ENCODE assay signal across 16 cellular contexts in the genomic region with DNA sequence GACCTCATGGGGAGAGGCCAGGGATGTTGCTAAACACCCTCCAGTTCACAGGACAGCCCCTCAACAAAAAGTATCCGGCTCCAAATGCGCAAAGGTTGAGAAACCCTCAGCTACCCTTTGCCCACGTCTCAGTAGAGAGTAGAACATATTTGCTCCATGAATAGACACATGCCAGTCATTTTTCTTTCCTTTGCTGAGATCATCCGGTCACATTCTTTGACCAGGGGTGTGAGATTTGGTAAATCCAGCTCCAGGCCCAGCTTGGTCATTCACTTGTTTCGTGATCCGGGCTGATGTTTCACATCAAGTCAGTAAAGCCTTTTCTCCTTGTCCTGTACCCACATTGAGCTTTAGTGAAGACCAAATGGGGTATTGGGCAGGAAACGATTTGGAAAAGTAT.
"Had no signal": no experiment of that assay in that cellular context is flagged by ENCODE, and none has a peak within 500 bp of the region (broad histone marks: within the 10 kb centered on the region; RNA-seq: fewer than 3 reads in every experiment).

No MANE protein-coding gene starts in this region.

- H3K27ac ChIP-seq: body of pancreas, lower lobe of right lung, sigmoid colon had no signal

- DNase-seq: activated CD4-positive, alpha-beta memory T cell treated with anti-CD3 and anti-CD28 coated beads, Interleukin-2, amount 10 ng/mL, durations not matched to agents 7 days and 5 days; activated CD4-positive, alpha-beta T cell treated with anti-CD3 and anti-CD28 coated beads for 36 hours; activated effector memory CD4-positive, alpha-beta T cell treated with Interleukin-2 at 50 U/mL for 16 hours; activated T-cell treated with anti-CD3 and anti-CD28 coated beads, Interleukin-2, amount 50 U/mL, for 4 hours; amniotic stem cell; body of pancreas; central memory CD4-positive, alpha-beta T cell; cortex of kidney; effector memory CD4-positive, alpha-beta T cell; foreskin melanocyte; left cardiac atrium; lower lobe of right lung; sigmoid colon; stimulated activated CD4-positive, alpha-beta T cell treated with anti-CD3 and anti-CD28 coated beads, Interleukin-12 subunit alpha, Interleukin-12 subunit beta, amount 100 ng/mL, for 4 hours; T-helper 17 cell had no signal

- H3K4me3 ChIP-seq: body of pancreas, lower lobe of right lung, sigmoid colon had no signal

- H3K9me3 ChIP-seq: lower lobe of right lung had no signal

- H3K36me3 ChIP-seq: lower lobe of right lung, sigmoid colon had no signal

- H3K4me1 ChIP-seq: body of pancreas, lower lobe of right lung, sigmoid colon had no signal

- ATAC-seq: activated CD4-positive, alpha-beta T cell treated with anti-CD3 and anti-CD28 coated beads for 36 hours; activated T-cell treated with anti-CD3 and anti-CD28 coated beads, Interleukin-2, amount 50 U/mL, for 4 hours; body of pancreas; left cardiac atrium; lower lobe of right lung; stimulated activated memory B cell treated with anti-CD40 and anti-IgM and Interleukin-4, amounts not matched to agents 10 μg/mL and 1 μg/mL and 100 μg/mL, for 72 hours; T-helper 17 cell had no signal
